In the genomic region with DNA sequence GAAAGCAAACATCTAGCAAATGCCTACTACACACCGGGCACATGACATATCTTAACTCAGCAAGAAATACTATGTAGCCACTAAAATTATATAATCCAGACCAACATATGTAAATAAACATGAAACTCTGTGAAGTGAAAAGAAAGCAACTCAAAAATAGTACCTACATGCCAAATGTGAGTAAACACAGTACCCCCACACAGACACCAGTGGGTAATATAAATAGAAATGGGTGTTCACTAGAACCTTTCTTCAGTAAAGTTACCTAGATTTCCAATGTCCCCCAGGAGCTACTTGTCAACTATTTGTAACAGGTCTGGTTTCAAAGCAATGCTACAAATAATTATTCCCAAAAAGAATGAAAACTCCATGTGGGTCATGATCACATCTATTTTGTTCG, we compare ENCODE assay signal across 19 cellular contexts. TPM values are rescaled to one million over a fixed set of nuclear protein-coding genes. Genes with fewer than 3 reads are reported as not detected.
A peak's percentile ranks its signal among the peaks of the same experiment; 100 is the strongest.
DNase-seq lines count a peak whose midpoint lies in the region; ATAC-seq and TF ChIP-seq lines count a peak whose summit lies in the region.
"Had no signal": no experiment of that assay in that cellular context is flagged by ENCODE, and none has a peak within 500 bp of the region (broad histone marks: within the 10 kb centered on the region; RNA-seq: fewer than 3 reads in every experiment).

No MANE protein-coding gene starts in this region.

- H2BK20ac ChIP-seq in IMR-90 (ENCODE audit: low read depth, low read length): no peak overlapping the region

- H3K4me3 ChIP-seq in IMR-90 (ENCODE audit: insufficient read depth, low read depth, low read length): no peak overlapping the region
- H3K4me3 ChIP-seq: BLaER1 had no signal

- no peak for TF ChIP-seq POLR2A in IMR-90 (IDR thresholded peaks at IDR 0.05; ENCODE audit: low read depth, low read length)

- H3K9me3 ChIP-seq in CD4-positive, alpha-beta T cell (ENCODE audit: control insufficient read depth, low read length): no peaks in the 10 kb centered on the region
- no peaks in the 10 kb centered on the region for H3K9me3 ChIP-seq in IMR-90 (ENCODE audit: control insufficient read depth, insufficient read depth, low read length)
- H3K9me3 ChIP-seq: BLaER1 had no signal

- H3K27ac Mint-ChIP-seq in CD4-positive, alpha-beta T cell: peak overlapping the region; percentile 16
- H3K27ac Mint-ChIP-seq in WTC11: peak overlapping the region; percentile 12; the same call in 1 of the 2 replicates
- H3K27ac Mint-ChIP-seq in dendritic cell treated with granulocyte-macrophage colony-stimulating factor and Interleukin-4, amounts not matched to agents 40 ng/mL and 50 ng/mL, for 4 days: peak overlapping the region; percentile 54
- H3K27ac Mint-ChIP-seq in stimulated activated naive CD8-positive, alpha-beta T cell treated with anti-CD3 and anti-CD28 coated beads, Interleukin-15, amount 100 ng/mL, for 72 hours: no peak overlapping the region
- H3K27ac Mint-ChIP-seq: CD8-positive, alpha-beta T cell; HFFc6 had no signal

- H3K4ac ChIP-seq in IMR-90 (ENCODE audit: low read depth, low read length): no peak overlapping the region

- H3K79me1 ChIP-seq in IMR-90 (ENCODE audit: low read depth in 1 of 2, low read length in 2 of 2): peaks cover 63 to 83% of the 10 kb centered on the region in 2 experiments

- no peak overlapping the region for H3K4me3 Mint-ChIP-seq in CD4-positive, alpha-beta T cell
- no peak overlapping the region for H3K4me3 Mint-ChIP-seq in WTC11
- no peak overlapping the region for H3K4me3 Mint-ChIP-seq in dendritic cell treated with granulocyte-macrophage colony-stimulating factor and Interleukin-4, amounts not matched to agents 40 ng/mL and 50 ng/mL, for 4 days
- H3K4me3 Mint-ChIP-seq in stimulated activated naive CD8-positive, alpha-beta T cell treated with anti-CD3 and anti-CD28 coated beads, Interleukin-15, amount 100 ng/mL, for 72 hours: no peak overlapping the region
- H3K4me3 Mint-ChIP-seq: CD14-positive monocyte; CD8-positive, alpha-beta T cell; HFFc6 had no signal

- no peaks in the 10 kb centered on the region; the same call in 1 of the 2 replicates for H3K36me3 ChIP-seq in IMR-90 (ENCODE audit: control insufficient read depth, insufficient read depth, low read length)

- no peak overlapping the region for H2BK5ac ChIP-seq in IMR-90 (ENCODE audit: low read depth, low read length, poor library complexity, severe bottlenecking)

- H3K9me1 ChIP-seq in IMR-90 (ENCODE audit: insufficient read depth, low read length): peaks cover 13% of the 10 kb centered on the region

- H3K56ac ChIP-seq in IMR-90 (ENCODE audit: extremely low read depth, insufficient read depth, low read length): no peak overlapping the region

- no TSS peak for BruUV-seq in IMR-90 (replicated peaks; lab: Mats Ljungman, UMichigan)

- intact Hi-C loops in CD4-positive, alpha-beta T cell (cut with DNase I, micrococcal nuclease): no loop called here
- intact Hi-C loops in IMR-90 (cut with micrococcal nuclease): no loop called here
- intact Hi-C loops in dendritic cell treated with granulocyte-macrophage colony-stimulating factor and Interleukin-4, amounts not matched to agents 40 ng/mL and 50 ng/mL, for 4 days (cut with micrococcal nuclease): no loop called here

- DNase-seq in CD4-positive, alpha-beta T cell: no peak
- DNase-seq in IMR-90: no peak
- no peak for DNase-seq in WTC11 (ENCODE audit: low spot score)
- no peak for DNase-seq in stimulated activated naive CD8-positive, alpha-beta T cell treated with anti-CD3 and anti-CD28 coated beads, Interleukin-15, amount 100 ng/mL, for 72 hours
- DNase-seq in NCI-H1417 (lab: John Stamatoyannopoulos, UW): no peak
- DNase-seq: 8988T, Calu3, DMS79 treated with DMSO at 0.1 percent for 48 hours, GF-D8, GOT3, H7, HFFc6 had no signal

- H3K27me3 Mint-ChIP-seq in CD4-positive, alpha-beta T cell: no peaks in the 10 kb centered on the region
- H3K27me3 Mint-ChIP-seq in WTC11 (ENCODE audit: low read depth): no peaks in the 10 kb centered on the region
- H3K27me3 Mint-ChIP-seq in dendritic cell treated with granulocyte-macrophage colony-stimulating factor and Interleukin-4, amounts not matched to agents 40 ng/mL and 50 ng/mL, for 4 days: no peaks in the 10 kb centered on the region
- no peaks in the 10 kb centered on the region for H3K27me3 Mint-ChIP-seq in stimulated activated naive CD8-positive, alpha-beta T cell treated with anti-CD3 and anti-CD28 coated beads, Interleukin-15, amount 100 ng/mL, for 72 hours

- H3K27me3 ChIP-seq in CD4-positive, alpha-beta T cell (ENCODE audit: control insufficient read depth, insufficient read depth, low read length): no peaks in the 10 kb centered on the region
- H3K27me3 ChIP-seq in IMR-90 (ENCODE audit: control insufficient read depth, insufficient read depth, low read length): no peaks in the 10 kb centered on the region
- H3K27me3 ChIP-seq: BLaER1 had no signal

- H2AK9ac ChIP-seq in IMR-90 (replicated peaks; ENCODE audit: low read depth, low read length, poor library complexity): no peak overlapping the region

- peaks cover 75% of the 10 kb centered on the region for H3K4me1 Mint-ChIP-seq in CD4-positive, alpha-beta T cell (ENCODE audit: low read depth)
- peaks cover 48% of the 10 kb centered on the region for H3K4me1 Mint-ChIP-seq in WTC11
- peaks cover 77% of the 10 kb centered on the region for H3K4me1 Mint-ChIP-seq in dendritic cell treated with granulocyte-macrophage colony-stimulating factor and Interleukin-4, amounts not matched to agents 40 ng/mL and 50 ng/mL, for 4 days (ENCODE audit: low read depth)
- peaks cover 71% of the 10 kb centered on the region for H3K4me1 Mint-ChIP-seq in stimulated activated naive CD8-positive, alpha-beta T cell treated with anti-CD3 and anti-CD28 coated beads, Interleukin-15, amount 100 ng/mL, for 72 hours

- H4K5ac ChIP-seq in IMR-90 (ENCODE audit: low read depth, low read length): no peak overlapping the region

- H2AFZ ChIP-seq in IMR-90 (replicated peaks; ENCODE audit: low read length, poor library complexity): no peak overlapping the region

- H3K14ac ChIP-seq in IMR-90 (replicated peaks; ENCODE audit: low read depth, low read length): 0 out of 2 replicates have a peak overlapping the region, but pooled peaks have one; percentile 40

- no peak overlapping the region for H3K9ac ChIP-seq in IMR-90 (ENCODE audit: low read depth, low read length)
- H3K9ac ChIP-seq: BLaER1 had no signal

- no peak for ATAC-seq in CD4-positive, alpha-beta T cell (ENCODE audit: poor library complexity)
- ATAC-seq in IMR-90 (ENCODE audit: low read depth) (no peak), WTC11 (no peak), HG02938 (IDR thresholded peaks at IDR 0.05; ENCODE audit: unreplicated experiment) (no peak), HG03460 (IDR thresholded peaks at IDR 0.05; ENCODE audit: unreplicated experiment) (no peak)
- ATAC-seq in stimulated activated naive CD8-positive, alpha-beta T cell treated with anti-CD3 and anti-CD28 coated beads, Interleukin-15, amount 100 ng/mL, for 72 hours: no peak
- ATAC-seq: CD8-positive, alpha-beta T cell; HCT116 had no signal

- WGBS in IMR-90 (ENCODE audit: extremely low coverage in 2 of 2, insufficient read length in 1 of 2), 2 experiments: no CpG with 5 or more reads among the region's 2 CpGs

- TF ChIP-seq CTCF in CD4-positive, alpha-beta T cell (IDR thresholded peaks at IDR 0.05): no peak
- TF ChIP-seq CTCF in IMR-90 (conservative IDR thresholded peaks at IDR 0.05; ENCODE audit: low read depth, low read length) (no peak), WTC11 (IDR thresholded peaks at IDR 0.05) (no peak)

- peaks cover 12% of the 10 kb centered on the region for H3K4me1 ChIP-seq in IMR-90 (ENCODE audit: control insufficient read depth, insufficient read depth, low read length)

- in situ Hi-C loops in IMR-90 (cut with MboI; ENCODE audit: low sequenced_read_pairs): no loop called here

- no peak overlapping the region for H4K91ac ChIP-seq in IMR-90 (ENCODE audit: insufficient read depth, low read depth, low read length)

- 0 out of 2 replicates have a peak overlapping the region, but pooled peaks have one; percentile 24 for H3K23ac ChIP-seq in IMR-90 (ENCODE audit: low read depth, low read length)

- H3K9me3 Mint-ChIP-seq in CD4-positive, alpha-beta T cell: no peaks in the 10 kb centered on the region
- H3K9me3 Mint-ChIP-seq in WTC11: no peaks in the 10 kb centered on the region
- H3K9me3 Mint-ChIP-seq in dendritic cell treated with granulocyte-macrophage colony-stimulating factor and Interleukin-4, amounts not matched to agents 40 ng/mL and 50 ng/mL, for 4 days: no peaks in the 10 kb centered on the region
- H3K9me3 Mint-ChIP-seq in stimulated activated naive CD8-positive, alpha-beta T cell treated with anti-CD3 and anti-CD28 coated beads, Interleukin-15, amount 100 ng/mL, for 72 hours: no peaks in the 10 kb centered on the region
- H3K9me3 Mint-ChIP-seq: CD8-positive, alpha-beta T cell; HFFc6 had no signal

- no peak overlapping the region for H4K8ac ChIP-seq in IMR-90 (ENCODE audit: low read depth in 2 of 2, low read length in 2 of 2)

- no peak overlapping the region for H2BK15ac ChIP-seq in IMR-90 (ENCODE audit: low read depth, low read length)

- H3K36me3 Mint-ChIP-seq in CD4-positive, alpha-beta T cell (ENCODE audit: low read depth): peaks cover 20% of the 10 kb centered on the region
- peaks cover 8% of the 10 kb centered on the region; the same call in 1 of the 2 replicates for H3K36me3 Mint-ChIP-seq in WTC11
- H3K36me3 Mint-ChIP-seq in dendritic cell treated with granulocyte-macrophage colony-stimulating factor and Interleukin-4, amounts not matched to agents 40 ng/mL and 50 ng/mL, for 4 days (ENCODE audit: low read depth): peaks cover 47% of the 10 kb centered on the region

- no peak overlapping the region for H3K18ac ChIP-seq in IMR-90 (ENCODE audit: low read depth, low read length)

- dilution Hi-C loops in IMR-90 (cut with HindIII; ENCODE audit: low sequenced_read_pairs, unreplicated experiment): no loop called here

- no peak overlapping the region for H3K4me2 ChIP-seq in IMR-90 (ENCODE audit: low read depth, low read length)
- H3K4me2 ChIP-seq: BLaER1 had no signal

- no peak overlapping the region for H2BK120ac ChIP-seq in IMR-90 (ENCODE audit: low read depth, low read length)

- CTCF ChIA-PET in CD4-positive, alpha-beta T cell (lab: Charles Lee): interaction anchor here (1.6 kb wide), 1 partner anchor 23 kb away, joined by 3 read pairs; no protein-coding TSS in a partner anchor
- CTCF ChIA-PET in IMR-90 (lab: Yijun Ruan, JAX): no interaction called here
- CTCF ChIA-PET in WTC11 (lab: Charles Lee): interaction anchor here (1.8 kb wide), 1 partner anchor 121 kb away, joined by 6 read pairs; no protein-coding TSS in a partner anchor

- H4K20me1 ChIP-seq in IMR-90 (ENCODE audit: insufficient read depth, low read length): peaks cover 32% of the 10 kb centered on the region

- POLR2A ChIA-PET in CD4-positive, alpha-beta T cell (lab: Charles Lee): no interaction called here
- POLR2A ChIA-PET in IMR-90 (lab: Charles Lee; ENCODE audit: unreplicated experiment): no interaction called here
- POLR2A ChIA-PET in WTC11 (lab: Charles Lee): no interaction called here

- TF ChIP-seq RAD21 in IMR-90 (IDR thresholded peaks at IDR 0.05; ENCODE audit: low read length): no peak

- no peak overlapping the region for H2AK5ac ChIP-seq in IMR-90 (ENCODE audit: low read depth, low read length)

- no peak overlapping the region for H3K27ac ChIP-seq in CD4-positive, alpha-beta T cell (ENCODE audit: low read depth, low read length)
- H3K27ac ChIP-seq in IMR-90 (ENCODE audit: insufficient read depth, low read length): no peak overlapping the region
- H3K27ac ChIP-seq: BLaER1 had no signal

RNA-seq across cellular contexts. Expression of a gene that starts 25.5 kb away (rescaled TPM):
- total RNA-seq in CD4-positive, alpha-beta T cell: 10 to 100 TPM; 31.0 to 31.7 TPM
- total RNA-seq in IMR-90 (2012; rRNA removed) (6.3 and 6.7 TPM in 2 replicates), WTC11 (2021) (22.3 to 24.3 TPM (median 23.9 TPM) in 3 replicates)
- 9.9 and 11.1 TPM in 2 replicates for polyA plus RNA-seq in IMR-90 (2012; rRNA removed)
- polyA plus RNA-seq in IMR-90 (2012; cell fraction: cytosol; rRNA removed): 3.8 and 6.1 TPM in 2 replicates
- polyA plus RNA-seq in IMR-90 (2012; cell fraction: nucleus; rRNA removed; ENCODE audit: low replicate concordance): 26.9 and 30.3 TPM in 2 replicates

Comparison
In these comparisons a context has a peak if more than half of its experiments do, and no peak if none do; other contexts are left out.
1. H3K27ac Mint-ChIP-seq: peak in CD4-positive, alpha-beta T cell (single experiment), WTC11 (single experiment) and dendritic cell treated with granulocyte-macrophage colony-stimulating factor and Interleukin-4, amounts not matched to agents 40 ng/mL and 50 ng/mL, for 4 days (single experiment); none in stimulated activated naive CD8-positive, alpha-beta T cell treated with anti-CD3 and anti-CD28 coated beads, Interleukin-15, amount 100 ng/mL, for 72 hours (0 of 2).